35 cellular contexts compared by ENCODE assay signal in genomic region chr1:81160696-81161095, GRCh38.
"Had no signal": no experiment of that assay in that cellular context is flagged by ENCODE, and none has a peak within 500 bp of the region (broad histone marks: within the 10 kb centered on the region; RNA-seq: fewer than 3 reads in every experiment).

No MANE protein-coding gene starts in this region.

- DNase-seq: activated B cell treated with CpG ODN at 0.5 μM for 24 hours; activated CD4-positive, alpha-beta memory T cell treated with anti-CD3 and anti-CD28 coated beads for 36 hours; activated CD4-positive, alpha-beta T cell treated with anti-CD3 and anti-CD28 coated beads for 4 hours; activated CD4-positive, alpha-beta T cell treated with anti-CD3 and anti-CD28 coated beads, Interleukin-2, amount 10 ng/mL, durations not matched to agents 24 days and 14 days; activated CD4-positive, alpha-beta T cell treated with anti-CD3 and anti-CD28 coated beads, Interleukin-2, amount 50 U/mL, for 1 hour; activated CD4-positive, alpha-beta T cell treated with anti-CD3 and anti-CD28 coated beads, Interleukin-2, amount 50 U/mL, for 4 hours; activated CD4-positive, CD25-positive, alpha-beta regulatory T cell treated with anti-CD3 and anti-CD28 coated beads, Interleukin-2, amount 50 U/mL, for 72 hours; activated CD8-positive, alpha-beta memory T cell treated with anti-CD3 and anti-CD28 coated beads, Interleukin-2, amount 50 U/mL, for 4 hours; activated CD8-positive, alpha-beta T cell treated with anti-CD3 and anti-CD28 coated beads for 36 hours; activated effector memory CD4-positive, alpha-beta T cell treated with anti-CD3 and anti-CD28 coated beads, Interleukin-2, amount 50 U/mL, for 16 hours; activated naive CD4-positive, alpha-beta T cell treated with anti-CD3 and anti-CD28 coated beads, Interleukin-2, amount 10 ng/mL, durations not matched to agents 7 days and 5 days; activated naive CD4-positive, alpha-beta T cell treated with Interleukin-2 at 50 U/mL for 16 hours; activated naive CD8-positive, alpha-beta T cell treated with anti-CD3 and anti-CD28 coated beads, Interleukin-2, amount 10 ng/mL, durations not matched to agents 7 days and 5 days; activated naive CD8-positive, alpha-beta T cell treated with anti-CD3 and anti-CD28 coated beads, Interleukin-2, amount 50 U/mL, for 24 hours; activated T-cell treated with anti-CD3 and anti-CD28 coated beads for 4 hours; activated T-cell treated with anti-CD3 and anti-CD28 coated beads, Interleukin-2, amount 50 U/mL, for 1 hour; activated T-cell treated with anti-CD3 and anti-CD28 coated beads, Interleukin-2, amount 50 U/mL, for 4 hours; activated T-cell treated with anti-CD3 and anti-CD28 coated beads, Interleukin-2, amount 50 U/mL, for 72 hours; amygdala; anterior cingulate cortex; caudate nucleus; cerebellar nuclear complex; T-helper 2 cell; T-helper 9 cell had no signal

- H3K9me3 ChIP-seq: ascending aorta had no signal

- H3K27ac ChIP-seq: ascending aorta, cardiac muscle cell, VCaP had no signal

- H3K27me3 ChIP-seq: ascending aorta, cardiac muscle cell had no signal

- H3K4me3 Mint-ChIP-seq: activated B cell treated with CpG ODN at 0.5 μM for 24 hours; activated CD4-positive, alpha-beta memory T cell treated with anti-CD3 and anti-CD28 coated beads for 36 hours; activated CD4-positive, alpha-beta T cell treated with anti-CD3 and anti-CD28 coated beads, Interleukin-2, amount 10 ng/mL, durations not matched to agents 24 days and 14 days; activated CD8-positive, alpha-beta T cell treated with anti-CD3 and anti-CD28 coated beads for 36 hours; activated naive CD4-positive, alpha-beta T cell treated with anti-CD3 and anti-CD28 coated beads, Interleukin-2, amount 10 ng/mL, durations not matched to agents 7 days and 5 days; activated naive CD4-positive, alpha-beta T cell treated with anti-CD3 and anti-CD28 coated beads, Interleukin-2, amount 50 U/mL, for 24 hours; activated naive CD8-positive, alpha-beta T cell; activated naive CD8-positive, alpha-beta T cell treated with anti-CD3 and anti-CD28 coated beads, Interleukin-2, amount 10 ng/mL, durations not matched to agents 7 days and 5 days; activated naive CD8-positive, alpha-beta T cell treated with anti-CD3 and anti-CD28 coated beads, Interleukin-2, amount 50 U/mL, for 24 hours; activated T-cell treated with anti-CD3 and anti-CD28 coated beads, Interleukin-2, amount 50 U/mL, for 4 hours; activated T-cell treated with anti-CD3 and anti-CD28 coated beads, Interleukin-2, amount 50 U/mL, for 72 hours; activated T-helper 1 cell treated with anti-CD3 and anti-CD28 coated beads, Interleukin-12 subunit alpha, Interleukin-12 subunit beta, Interleukin-2, Interleukin-4 antibody, amounts not matched to agents 30 ng/mL and 10 ng/mL and 1 ng/mL, durations not matched to agents 14 hours and 24 hours and 36 hours; activated T-helper 17 cell treated with anti-CD3 and anti-CD28 coated beads, Interleukin-2, amount 50 U/mL, for 72 hours; brain; central memory CD8-positive, alpha-beta T cell; T-helper 1 cell treated with Interleukin-12 subunit alpha and Interleukin-12 subunit beta and Interleukin-4 antibody, amounts not matched to agents 30 μg/mL and 1 μg/mL, for 36 hours; T-helper 2 cell treated with Interferon-gamma antibody and Interleukin-4, amounts not matched to agents 5 μg/mL and 100 μg/mL, for 36 hours had no signal

- H3K4me3 ChIP-seq: ascending aorta, cardiac muscle cell had no signal

- H3K4me1 ChIP-seq: ascending aorta had no signal

- H3K36me3 ChIP-seq: ascending aorta, cardiac muscle cell had no signal

- H3K27ac Mint-ChIP-seq: activated B cell treated with CpG ODN at 0.5 μM for 24 hours; activated CD4-positive, alpha-beta memory T cell treated with anti-CD3 and anti-CD28 coated beads for 36 hours; activated CD4-positive, alpha-beta T cell treated with anti-CD3 and anti-CD28 coated beads, Interleukin-2, amount 10 ng/mL, durations not matched to agents 24 days and 14 days; activated CD8-positive, alpha-beta T cell treated with anti-CD3 and anti-CD28 coated beads for 36 hours; activated naive CD4-positive, alpha-beta T cell treated with anti-CD3 and anti-CD28 coated beads, Interleukin-2, amount 10 ng/mL, durations not matched to agents 7 days and 5 days; activated naive CD4-positive, alpha-beta T cell treated with anti-CD3 and anti-CD28 coated beads, Interleukin-2, amount 50 U/mL, for 24 hours; activated naive CD8-positive, alpha-beta T cell; activated naive CD8-positive, alpha-beta T cell treated with anti-CD3 and anti-CD28 coated beads, Interleukin-2, amount 10 ng/mL, durations not matched to agents 7 days and 5 days; activated naive CD8-positive, alpha-beta T cell treated with anti-CD3 and anti-CD28 coated beads, Interleukin-2, amount 50 U/mL, for 24 hours; activated T-cell treated with anti-CD3 and anti-CD28 coated beads, Interleukin-2, amount 50 U/mL, for 72 hours; activated T-helper 1 cell treated with anti-CD3 and anti-CD28 coated beads, Interleukin-12 subunit alpha, Interleukin-12 subunit beta, Interleukin-2, Interleukin-4 antibody, amounts not matched to agents 30 ng/mL and 10 ng/mL and 1 ng/mL, durations not matched to agents 14 hours and 24 hours and 36 hours; activated T-helper 17 cell treated with anti-CD3 and anti-CD28 coated beads, Interleukin-2, amount 50 U/mL, for 72 hours; brain; T-helper 1 cell treated with Interleukin-12 subunit alpha and Interleukin-12 subunit beta and Interleukin-4 antibody, amounts not matched to agents 30 μg/mL and 1 μg/mL, for 36 hours; T-helper 2 cell treated with Interferon-gamma antibody and Interleukin-4, amounts not matched to agents 5 μg/mL and 100 μg/mL, for 36 hours had no signal

- ATAC-seq: activated CD8-positive, alpha-beta T cell treated with anti-CD3 and anti-CD28 coated beads for 36 hours; activated naive CD8-positive, alpha-beta T cell treated with anti-CD3 and anti-CD28 coated beads, Interleukin-2, amount 50 U/mL, for 24 hours; activated T-cell treated with anti-CD3 and anti-CD28 coated beads, Interleukin-2, amount 50 U/mL, for 4 hours; activated T-cell treated with anti-CD3 and anti-CD28 coated beads, Interleukin-2, amount 50 U/mL, for 72 hours; activated T-helper 17 cell treated with anti-CD3 and anti-CD28 coated beads, Interleukin-2, amount 50 U/mL, for 72 hours had no signal

- H3K9me3 Mint-ChIP-seq: activated naive CD8-positive, alpha-beta T cell treated with anti-CD3 and anti-CD28 coated beads, Interleukin-2, amount 10 ng/mL, durations not matched to agents 7 days and 5 days; activated naive CD8-positive, alpha-beta T cell treated with anti-CD3 and anti-CD28 coated beads, Interleukin-2, amount 50 U/mL, for 24 hours; activated T-helper 1 cell treated with anti-CD3 and anti-CD28 coated beads, Interleukin-12 subunit alpha, Interleukin-12 subunit beta, Interleukin-2, Interleukin-4 antibody, amounts not matched to agents 30 ng/mL and 10 ng/mL and 1 ng/mL, durations not matched to agents 14 hours and 24 hours and 36 hours; central memory CD8-positive, alpha-beta T cell; T-helper 1 cell treated with Interleukin-12 subunit alpha and Interleukin-12 subunit beta and Interleukin-4 antibody, amounts not matched to agents 30 μg/mL and 1 μg/mL, for 36 hours had no signal

- H3K4me1 Mint-ChIP-seq: activated B cell treated with CpG ODN at 0.5 μM for 24 hours; activated CD4-positive, alpha-beta T cell treated with anti-CD3 and anti-CD28 coated beads, Interleukin-2, amount 10 ng/mL, durations not matched to agents 24 days and 14 days; activated naive CD4-positive, alpha-beta T cell treated with anti-CD3 and anti-CD28 coated beads, Interleukin-2, amount 10 ng/mL, durations not matched to agents 7 days and 5 days; activated naive CD4-positive, alpha-beta T cell treated with anti-CD3 and anti-CD28 coated beads, Interleukin-2, amount 50 U/mL, for 24 hours; activated naive CD8-positive, alpha-beta T cell treated with anti-CD3 and anti-CD28 coated beads, Interleukin-2, amount 10 ng/mL, durations not matched to agents 7 days and 5 days; activated naive CD8-positive, alpha-beta T cell treated with anti-CD3 and anti-CD28 coated beads, Interleukin-2, amount 50 U/mL, for 24 hours; activated T-helper 17 cell treated with anti-CD3 and anti-CD28 coated beads, Interleukin-2, amount 50 U/mL, for 72 hours; central memory CD8-positive, alpha-beta T cell had no signal

- H3K27me3 Mint-ChIP-seq: activated B cell treated with CpG ODN at 0.5 μM for 24 hours; activated CD4-positive, alpha-beta memory T cell treated with anti-CD3 and anti-CD28 coated beads for 36 hours; activated CD4-positive, alpha-beta T cell treated with anti-CD3 and anti-CD28 coated beads, Interleukin-2, amount 10 ng/mL, durations not matched to agents 24 days and 14 days; activated CD8-positive, alpha-beta T cell treated with anti-CD3 and anti-CD28 coated beads for 36 hours; activated naive CD4-positive, alpha-beta T cell treated with anti-CD3 and anti-CD28 coated beads, Interleukin-2, amount 10 ng/mL, durations not matched to agents 7 days and 5 days; activated naive CD4-positive, alpha-beta T cell treated with anti-CD3 and anti-CD28 coated beads, Interleukin-2, amount 50 U/mL, for 24 hours; activated naive CD8-positive, alpha-beta T cell; activated naive CD8-positive, alpha-beta T cell treated with anti-CD3 and anti-CD28 coated beads, Interleukin-2, amount 10 ng/mL, durations not matched to agents 7 days and 5 days; activated naive CD8-positive, alpha-beta T cell treated with anti-CD3 and anti-CD28 coated beads, Interleukin-2, amount 50 U/mL, for 24 hours; activated T-helper 17 cell treated with anti-CD3 and anti-CD28 coated beads, Interleukin-2, amount 50 U/mL, for 72 hours; central memory CD8-positive, alpha-beta T cell had no signal

- H3K36me3 Mint-ChIP-seq: activated CD4-positive, alpha-beta memory T cell treated with anti-CD3 and anti-CD28 coated beads for 36 hours; activated naive CD4-positive, alpha-beta T cell treated with anti-CD3 and anti-CD28 coated beads, Interleukin-2, amount 10 ng/mL, durations not matched to agents 7 days and 5 days; activated naive CD4-positive, alpha-beta T cell treated with anti-CD3 and anti-CD28 coated beads, Interleukin-2, amount 50 U/mL, for 24 hours; activated naive CD8-positive, alpha-beta T cell; activated naive CD8-positive, alpha-beta T cell treated with anti-CD3 and anti-CD28 coated beads, Interleukin-2, amount 10 ng/mL, durations not matched to agents 7 days and 5 days; brain had no signal
